8 cellular contexts compared by ENCODE assay signal in the genomic region with DNA sequence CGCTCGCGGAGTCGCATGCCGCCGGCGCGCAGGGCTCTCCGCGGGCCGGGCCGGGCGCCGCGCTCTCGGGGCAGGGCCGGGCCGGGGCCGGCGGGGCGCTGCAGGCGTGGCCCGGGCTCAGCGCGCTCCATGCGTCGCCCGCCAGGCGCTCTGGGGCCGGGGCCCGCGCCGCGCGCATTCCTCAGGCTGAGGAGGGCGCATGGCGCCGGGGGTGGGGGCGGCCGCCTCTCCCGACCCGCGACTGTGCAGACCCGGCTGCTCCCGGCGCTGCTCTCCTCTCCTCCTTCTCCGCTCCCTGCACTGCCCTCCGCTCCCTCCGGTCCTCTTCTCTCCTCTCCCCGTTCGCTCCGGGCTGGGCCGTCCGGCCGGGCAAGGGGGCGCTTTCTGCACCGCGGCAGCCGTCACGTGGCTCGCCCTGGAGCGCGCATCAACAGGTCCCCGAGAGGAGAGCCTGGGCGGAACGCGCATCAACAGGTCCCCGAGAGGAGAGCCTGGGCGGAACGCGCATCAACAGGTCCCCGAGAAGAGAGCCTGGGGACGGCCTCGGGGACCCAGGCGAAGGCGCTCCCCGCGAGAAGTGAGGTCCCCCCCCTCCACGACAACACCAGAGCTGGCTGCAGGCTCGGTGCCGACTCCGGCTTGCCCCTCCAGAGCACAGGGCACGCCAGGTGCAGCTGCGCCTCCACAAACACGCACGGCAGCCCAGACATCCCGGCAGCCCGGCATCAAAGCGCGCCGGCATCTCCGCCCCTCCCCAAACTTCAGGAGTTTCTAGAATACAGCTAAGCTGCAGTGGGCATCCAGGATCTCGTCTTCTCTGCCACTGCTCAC. TPM values are rescaled to one million over a fixed set of nuclear protein-coding genes. Genes with fewer than 3 reads are reported as not detected.
A peak's percentile ranks its signal among the peaks of the same experiment; 100 is the strongest.
DNase-seq lines count a peak whose midpoint lies in the region; ATAC-seq and TF ChIP-seq lines count a peak whose summit lies in the region.

No MANE protein-coding gene starts in this region.

- CTCF ChIA-PET in Calu3 (lab: Charles Lee), result no interaction called here

- peak overlapping the region; percentile 91 for H3K4me2 ChIP-seq in neural progenitor cell

- intact Hi-C loops in Calu3 (cut with micrococcal nuclease; ENCODE audit: unreplicated experiment), result no loop called here

- peaks cover 11% of the 10 kb centered on the region for H3K36me3 Mint-ChIP-seq in Calu3 (ENCODE audit: insufficient read depth, unreplicated experiment)
- peaks cover 8% of the 10 kb centered on the region for H3K36me3 Mint-ChIP-seq in neural progenitor cell

- 1% methylated on average over 55 to 93 of the region's 93 CpGs for WGBS in esophagus, 2 donors

- H3K9ac ChIP-seq in neural progenitor cell, result peak overlapping the region; percentile 28

- peaks cover 70% of the 10 kb centered on the region for H3K79me2 ChIP-seq in neural progenitor cell (ENCODE audit: low read depth)

- no peaks in the 10 kb centered on the region for H3K4me1 Mint-ChIP-seq in Calu3 (ENCODE audit: low read depth, unreplicated experiment)
- peaks cover 35% of the 10 kb centered on the region for H3K4me1 Mint-ChIP-seq in neural progenitor cell

- H3K4me3 Mint-ChIP-seq in Calu3 (ENCODE audit: low read depth, unreplicated experiment) (peak overlapping the region; percentile 67), neural progenitor cell (peak overlapping the region; percentile 86)

- H3K9me3 ChIP-seq in WERI-Rb-1 (ENCODE audit: severe bottlenecking) (no peaks in the 10 kb centered on the region), esophagus (ENCODE audit: control insufficient read depth in 2 of 2, insufficient read depth in 1 of 2, low read depth in 1 of 2, low read length in 1 of 2) (no peaks in the 10 kb centered on the region), neural progenitor cell (ENCODE audit: low read depth) (no peaks in the 10 kb centered on the region)

- peak overlapping the region; percentile 47 for H3K4me3 ChIP-seq in WERI-Rb-1 (ENCODE audit: low read depth, low read length)
- H3K4me3 ChIP-seq in esophagus (ENCODE audit: low read depth in 1 of 2, low read length in 2 of 2), result peak overlapping the region; percentile 54 to 62
- H3K4me3 ChIP-seq in neural progenitor cell, result peak overlapping the region; percentile 73

- H3K4me1 ChIP-seq in esophagus (ENCODE audit: control insufficient read depth in 2 of 2, insufficient read depth in 2 of 2, low read length in 1 of 2), result peaks cover 12 to 16% of the 10 kb centered on the region in 2 donors
- peaks cover 33% of the 10 kb centered on the region for H3K4me1 ChIP-seq in neural progenitor cell

- peaks cover 76% of the 10 kb centered on the region for H4K20me1 ChIP-seq in neural progenitor cell (ENCODE audit: low read depth)

- H3F3A ChIP-seq in neural progenitor cell (ENCODE audit: low read depth), result peaks cover 26% of the 10 kb centered on the region

- H2AFZ ChIP-seq in neural progenitor cell (replicated peaks), result no peak overlapping the region

- H3K27me3 Mint-ChIP-seq in Calu3 (ENCODE audit: unreplicated experiment), result peaks cover 36% of the 10 kb centered on the region
- H3K27me3 Mint-ChIP-seq in neural progenitor cell (ENCODE audit: insufficient read depth, low read depth), result peaks cover 27% of the 10 kb centered on the region

- no peak for TF ChIP-seq CTCF in Calu3 (IDR thresholded peaks at IDR 0.05; ENCODE audit: unreplicated experiment)
- TF ChIP-seq CTCF in WERI-Rb-1 (IDR thresholded peaks at IDR 0.05; ENCODE audit: low read depth, low read length), result 0 out of 2 replicates have a peak, but pooled peaks have one; percentile 1
- no peak for TF ChIP-seq CTCF in neural progenitor cell (IDR thresholded peaks at IDR 0.05)

- no TSS peak for BruUV-seq in Calu3 (replicated peaks; lab: Mats Ljungman, UMichigan)

- H3K9me3 Mint-ChIP-seq in Calu3 (ENCODE audit: low read depth, unreplicated experiment) (no peaks in the 10 kb centered on the region), neural progenitor cell (no peaks in the 10 kb centered on the region)

- H3K27ac ChIP-seq in WERI-Rb-1 (no peak overlapping the region), esophagus (ENCODE audit: low read depth in 2 of 2, low read length in 1 of 2) (peak overlapping the region; percentile 20 to 63), neural progenitor cell (no peak overlapping the region)

- H3K36me3 ChIP-seq in WERI-Rb-1, result no peaks in the 10 kb centered on the region
- no peaks in the 10 kb centered on the region for H3K36me3 ChIP-seq in esophagus (ENCODE audit: control insufficient read depth in 2 of 2, insufficient read depth in 2 of 2, low read length in 1 of 2)
- no peaks in the 10 kb centered on the region for H3K36me3 ChIP-seq in neural progenitor cell

- H3K27me3 ChIP-seq in WERI-Rb-1 (ENCODE audit: insufficient read depth, low read depth, severe bottlenecking), result peaks cover 16% of the 10 kb centered on the region
- no peaks in the 10 kb centered on the region for H3K27me3 ChIP-seq in esophagus (ENCODE audit: control insufficient read depth in 1 of 2, insufficient read depth in 2 of 2, low read length in 2 of 2)
- H3K27me3 ChIP-seq in neural progenitor cell, result peaks cover 49% of the 10 kb centered on the region

- peak; percentile 18 for DNase-seq in Calu3
- peak; percentile 66 for DNase-seq in WERI-Rb-1
- peak; percentile 88 for DNase-seq in neural progenitor cell (ENCODE audit: low spot score)
- DNase-seq in pons (ENCODE audit: low spot score), result no peak
- no peak for DNase-seq in SHP77 treated with DMSO at 0.1 percent for 48 hours (lab: John Stamatoyannopoulos, UW)
- DNase-seq in NOMO-1 treated with dmso at 0.1 percent for 144 hours (lab: John Stamatoyannopoulos, UW; ENCODE audit: unreplicated experiment), result no peak

- H3K27ac Mint-ChIP-seq in Calu3 (ENCODE audit: unreplicated experiment) (no peak overlapping the region), neural progenitor cell (no peak overlapping the region)

- ATAC-seq in GM21737 (IDR thresholded peaks at IDR 0.05; ENCODE audit: unreplicated experiment), result no peak

RNA-seq across cellular contexts. Expression of a gene that starts 12.9 kb away (rescaled TPM):
- 25.4 and 26.9 TPM in 2 replicates for total RNA-seq in Calu3 (2022)
- polyA plus RNA-seq in esophagus, result 10 to 100 TPM; 18.5 to 54.1 TPM
- 30.3 and 81.8 TPM in 2 replicates for total RNA-seq in neural progenitor cell (ENCODE audit: low replicate concordance)

RNA-seq across cellular contexts. Expression of a gene that starts 55.3 kb away (rescaled TPM):
- total RNA-seq in Calu3 (2022), result 30.2 and 32.9 TPM in 2 replicates
- polyA plus RNA-seq in esophagus, result 10 to 100 TPM; 26.4 to 35.3 TPM
- total RNA-seq in neural progenitor cell (ENCODE audit: low replicate concordance), result 16.6 and 52.6 TPM in 2 replicates

Comparison
In these comparisons a context has a peak if more than half of its experiments do, and no peak if none do; other contexts are left out.
1. DNase-seq: peak in Calu3 (single experiment), WERI-Rb-1 (single experiment) and neural progenitor cell (single experiment); none in pons (single experiment), SHP77 treated with DMSO at 0.1 percent for 48 hours (single experiment) and NOMO-1 treated with dmso at 0.1 percent for 144 hours (single experiment).
2. H3K27ac ChIP-seq: peak in esophagus (2 of 2); none in WERI-Rb-1 (single experiment) and neural progenitor cell (single experiment).
3. Peak in every context shown above with its lines, with median percentiles within 50 percentile points of each other: H3K4me3 ChIP-seq.